ENCODE assay signal across 8 cellular contexts in genomic region chr1:84078108-84078823, GRCh38.
DNase-seq lines count a peak whose midpoint lies in the region; ATAC-seq and TF ChIP-seq lines count a peak whose summit lies in the region.

No MANE protein-coding gene starts in this region.

- H3K9me3 ChIP-seq in HUES64 (ENCODE audit: insufficient read depth, low read depth, low read length) (no peaks in the 10 kb centered on the region), neural progenitor cell (ENCODE audit: low read depth) (no peaks in the 10 kb centered on the region)

- H3K4me3 Mint-ChIP-seq in T-helper 1 cell treated with Interleukin-12 subunit alpha and Interleukin-12 subunit beta and Interleukin-4 antibody, amounts not matched to agents 30 μg/mL and 1 μg/mL, for 36 hours: peak overlapping the region; percentile 79
- H3K4me3 Mint-ChIP-seq in neural progenitor cell: peak overlapping the region; percentile 95

- peak overlapping the region; percentile 89 for H3K9ac ChIP-seq in HUES64 (ENCODE audit: low read depth, low read length)
- H3K9ac ChIP-seq in neural progenitor cell: peak overlapping the region; percentile 76

- peak; percentile 39 for ATAC-seq in GM21576 (IDR thresholded peaks at IDR 0.05; ENCODE audit: unreplicated experiment)
- peak; percentile 59 for ATAC-seq in foreskin keratinocyte

- H3K4me1 Mint-ChIP-seq in T-helper 1 cell treated with Interleukin-12 subunit alpha and Interleukin-12 subunit beta and Interleukin-4 antibody, amounts not matched to agents 30 μg/mL and 1 μg/mL, for 36 hours (ENCODE audit: low read depth): peaks cover 12% of the 10 kb centered on the region
- H3K4me1 Mint-ChIP-seq in neural progenitor cell: peaks cover 20% of the 10 kb centered on the region

- H3K27ac ChIP-seq in HUES64 (ENCODE audit: low read depth, low read length) (peak overlapping the region; percentile 79), foreskin keratinocyte (peak overlapping the region; percentile 77), neural progenitor cell (peak overlapping the region; percentile 91)

- TF ChIP-seq CTCF in foreskin keratinocyte (conservative IDR thresholded peaks at IDR 0.05) (no peak), neural progenitor cell (IDR thresholded peaks at IDR 0.05) (no peak)

- H3K36me3 ChIP-seq in HUES64 (ENCODE audit: insufficient read depth, low read length) (no peaks in the 10 kb centered on the region), neural progenitor cell (peaks cover 10% of the 10 kb centered on the region)

- no peaks in the 10 kb centered on the region for H3K27me3 ChIP-seq in HUES64 (ENCODE audit: insufficient read depth, low read length)
- H3K27me3 ChIP-seq in foreskin keratinocyte: no peaks in the 10 kb centered on the region
- no peaks in the 10 kb centered on the region for H3K27me3 ChIP-seq in neural progenitor cell

- DNase-seq in T-helper 1 cell: no peak
- peak; percentile 5 to 10 for DNase-seq in activated CD4-positive, alpha-beta T cell treated with anti-CD3 and anti-CD28 coated beads, Interleukin-2, amount 50 U/mL, for 48 hours
- no peak for DNase-seq in foreskin keratinocyte
- no peak for DNase-seq in neural progenitor cell (ENCODE audit: low spot score)
- no peak for DNase-seq in NAMALWA (ENCODE audit: low spot score)

- H3K27me3 Mint-ChIP-seq in T-helper 1 cell treated with Interleukin-12 subunit alpha and Interleukin-12 subunit beta and Interleukin-4 antibody, amounts not matched to agents 30 μg/mL and 1 μg/mL, for 36 hours (ENCODE audit: low read depth): peaks cover 25% of the 10 kb centered on the region
- no peaks in the 10 kb centered on the region for H3K27me3 Mint-ChIP-seq in neural progenitor cell (ENCODE audit: insufficient read depth, low read depth)

- H3K4me1 ChIP-seq in HUES64 (ENCODE audit: insufficient read depth, low read length): peaks cover 8% of the 10 kb centered on the region; the same call in 1 of the 2 replicates
- no peaks in the 10 kb centered on the region for H3K4me1 ChIP-seq in foreskin keratinocyte
- H3K4me1 ChIP-seq in neural progenitor cell: peaks cover 13% of the 10 kb centered on the region

- peaks cover 13% of the 10 kb centered on the region for H3F3A ChIP-seq in neural progenitor cell (ENCODE audit: low read depth)

- H3K4me3 ChIP-seq in HUES64 (ENCODE audit: low read length): peak overlapping the region; percentile 78
- peak overlapping the region; percentile 85 for H3K4me3 ChIP-seq in neural progenitor cell

- peaks cover 2% of the 10 kb centered on the region for H3K36me3 Mint-ChIP-seq in T-helper 1 cell treated with Interleukin-12 subunit alpha and Interleukin-12 subunit beta and Interleukin-4 antibody, amounts not matched to agents 30 μg/mL and 1 μg/mL, for 36 hours (ENCODE audit: low read depth)
- peaks cover 2% of the 10 kb centered on the region for H3K36me3 Mint-ChIP-seq in neural progenitor cell

- H3K27ac Mint-ChIP-seq in T-helper 1 cell treated with Interleukin-12 subunit alpha and Interleukin-12 subunit beta and Interleukin-4 antibody, amounts not matched to agents 30 μg/mL and 1 μg/mL, for 36 hours: no peak overlapping the region
- peak overlapping the region; percentile 78 for H3K27ac Mint-ChIP-seq in neural progenitor cell

- H2AFZ ChIP-seq in neural progenitor cell (replicated peaks): peak overlapping the region; percentile 95

- H3K9me3 Mint-ChIP-seq in T-helper 1 cell treated with Interleukin-12 subunit alpha and Interleukin-12 subunit beta and Interleukin-4 antibody, amounts not matched to agents 30 μg/mL and 1 μg/mL, for 36 hours: no peaks in the 10 kb centered on the region
- no peaks in the 10 kb centered on the region for H3K9me3 Mint-ChIP-seq in neural progenitor cell

- H4K20me1 ChIP-seq in neural progenitor cell (ENCODE audit: low read depth): peaks cover 14% of the 10 kb centered on the region

- H3K4me2 ChIP-seq in neural progenitor cell: peak overlapping the region; percentile 88

- H3K79me2 ChIP-seq in neural progenitor cell (ENCODE audit: low read depth): peaks cover 70% of the 10 kb centered on the region

- under 1% methylated on average over 57 of the region's 60 CpGs for WGBS in HUES64

Comparison
In these comparisons a context has a peak if more than half of its experiments do, and no peak if none do; other contexts are left out.
1. DNase-seq: peak in activated CD4-positive, alpha-beta T cell treated with anti-CD3 and anti-CD28 coated beads, Interleukin-2, amount 50 U/mL, for 48 hours (2 of 2); none in T-helper 1 cell (0 of 5), foreskin keratinocyte (0 of 2), neural progenitor cell (single experiment) and NAMALWA (single experiment).
2. Peak in every context shown above with its lines, with median percentiles within 50 percentile points of each other: H3K27ac ChIP-seq.